ENCODE assay signal across 10 cellular contexts in genomic region chr10:82969405-82969804, GRCh38.
DNase-seq lines count a peak whose midpoint lies in the region; ATAC-seq and TF ChIP-seq lines count a peak whose summit lies in the region.
"Had no signal": no experiment of that assay in that cellular context is flagged by ENCODE, and none has a peak within 500 bp of the region (broad histone marks: within the 10 kb centered on the region; RNA-seq: fewer than 3 reads in every experiment).

No MANE protein-coding gene starts in this region.

- no peak overlapping the region for H3K27ac Mint-ChIP-seq in HFFc6
- no peak overlapping the region for H3K27ac Mint-ChIP-seq in activated CD4-positive, alpha-beta memory T cell treated with anti-CD3 and anti-CD28 coated beads, Interleukin-2, amount 10 ng/mL, durations not matched to agents 7 days and 5 days
- H3K27ac Mint-ChIP-seq: naive thymus-derived CD8-positive, alpha-beta T cell had no signal

- ATAC-seq in left lobe of liver: peak; percentile 52
- ATAC-seq in HG03175 (IDR thresholded peaks at IDR 0.05; ENCODE audit: unreplicated experiment): no peak
- ATAC-seq: naive thymus-derived CD8-positive, alpha-beta T cell had no signal

- H3K27me3 ChIP-seq in BJ (ENCODE audit: control insufficient read depth, insufficient read depth, low read length): no peaks in the 10 kb centered on the region
- H3K27me3 ChIP-seq in ascending aorta: no peaks in the 10 kb centered on the region

- H3K4me3 ChIP-seq in BJ (ENCODE audit: low read depth, low read length): no peak overlapping the region
- no peak overlapping the region for H3K4me3 ChIP-seq in ascending aorta

- POLR2A ChIA-PET in BJ (lab: Charles Lee): no interaction called here
- POLR2A ChIA-PET in activated CD4-positive, alpha-beta memory T cell treated with anti-CD3 and anti-CD28 coated beads, Interleukin-2, amount 10 ng/mL, durations not matched to agents 7 days and 5 days (lab: Charles Lee): no interaction called here

- no peaks in the 10 kb centered on the region for H3K27me3 Mint-ChIP-seq in HFFc6 (ENCODE audit: insufficient read depth)
- H3K27me3 Mint-ChIP-seq in activated CD4-positive, alpha-beta memory T cell treated with anti-CD3 and anti-CD28 coated beads, Interleukin-2, amount 10 ng/mL, durations not matched to agents 7 days and 5 days: no peaks in the 10 kb centered on the region
- H3K27me3 Mint-ChIP-seq: naive thymus-derived CD8-positive, alpha-beta T cell had no signal

- no peaks in the 10 kb centered on the region for H3K4me1 ChIP-seq in ascending aorta

- no peaks in the 10 kb centered on the region for H3K9me3 ChIP-seq in ascending aorta

- H3K9me3 Mint-ChIP-seq in HFFc6: no peaks in the 10 kb centered on the region
- no peaks in the 10 kb centered on the region for H3K9me3 Mint-ChIP-seq in activated CD4-positive, alpha-beta memory T cell treated with anti-CD3 and anti-CD28 coated beads, Interleukin-2, amount 10 ng/mL, durations not matched to agents 7 days and 5 days

- intact Hi-C loops in ascending aorta (cut with DNase I): no loop called here

- TF ChIP-seq CTCF in BJ (IDR thresholded peaks at IDR 0.05; ENCODE audit: insufficient read depth, low read depth, low read length) (peak; percentile 41), HFFc6 (IDR thresholded peaks at IDR 0.05) (peak; percentile 80), ascending aorta (IDR thresholded peaks at IDR 0.05) (peak in 2 of 3 experiments; percentile 9 to 31)

- no peak overlapping the region for H3K27ac ChIP-seq in ascending aorta

- no peaks in the 10 kb centered on the region for H3K36me3 Mint-ChIP-seq in HFFc6 (ENCODE audit: low read depth)
- no peaks in the 10 kb centered on the region for H3K36me3 Mint-ChIP-seq in activated CD4-positive, alpha-beta memory T cell treated with anti-CD3 and anti-CD28 coated beads, Interleukin-2, amount 10 ng/mL, durations not matched to agents 7 days and 5 days (ENCODE audit: low read depth)
- H3K36me3 Mint-ChIP-seq: naive thymus-derived CD8-positive, alpha-beta T cell had no signal

- CTCF ChIA-PET in BJ (lab: Yijun Ruan, JAX): interaction anchor here (0.6 to 2.9 kb wide), 16 partner anchors 10 to 903 kb away, joined by 3 to 15 read pairs (median 7); no protein-coding TSS in a partner anchor
- CTCF ChIA-PET in activated CD4-positive, alpha-beta memory T cell treated with anti-CD3 and anti-CD28 coated beads, Interleukin-2, amount 10 ng/mL, durations not matched to agents 7 days and 5 days (lab: Charles Lee): no interaction called here

- no peaks in the 10 kb centered on the region for H3K4me1 Mint-ChIP-seq in HFFc6 (ENCODE audit: low read depth)
- H3K4me1 Mint-ChIP-seq in activated CD4-positive, alpha-beta memory T cell treated with anti-CD3 and anti-CD28 coated beads, Interleukin-2, amount 10 ng/mL, durations not matched to agents 7 days and 5 days: no peaks in the 10 kb centered on the region
- H3K4me1 Mint-ChIP-seq: naive thymus-derived CD8-positive, alpha-beta T cell had no signal

- no peaks in the 10 kb centered on the region for H3K36me3 ChIP-seq in BJ (ENCODE audit: control insufficient read depth, insufficient read depth, low read length)
- no peaks in the 10 kb centered on the region for H3K36me3 ChIP-seq in ascending aorta

- DNase-seq in BJ (ENCODE audit: low read depth): no peak
- peak; percentile 67 for DNase-seq in HFFc6
- DNase-seq in ascending aorta (ENCODE audit: low spot score in 2 of 2): no peak
- DNase-seq in left lobe of liver (ENCODE audit: low spot score): no peak
- no peak for DNase-seq in anterior cingulate cortex (lab: John Stamatoyannopoulos, UW)
- DNase-seq in NCI-H146 treated with DMSO at 0.1 percent for 48 hours (lab: John Stamatoyannopoulos, UW; ENCODE audit: unreplicated experiment): no peak
- no peak for DNase-seq in activated CD4-positive, alpha-beta memory T cell treated with anti-CD3 and anti-CD28 coated beads, Interleukin-2, amount 10 ng/mL, durations not matched to agents 7 days and 5 days
- DNase-seq: activated CD4-positive, alpha-beta T cell treated with anti-CD3 and anti-CD28 coated beads, Interleukin-2, amount 50 U/mL, for 1 hour; naive thymus-derived CD8-positive, alpha-beta T cell had no signal

- no peak overlapping the region for H3K4me3 Mint-ChIP-seq in HFFc6
- no peak overlapping the region for H3K4me3 Mint-ChIP-seq in activated CD4-positive, alpha-beta memory T cell treated with anti-CD3 and anti-CD28 coated beads, Interleukin-2, amount 10 ng/mL, durations not matched to agents 7 days and 5 days
- H3K4me3 Mint-ChIP-seq: naive thymus-derived CD8-positive, alpha-beta T cell had no signal

Comparison
In these comparisons a context has a peak if more than half of its experiments do, and no peak if none do; other contexts are left out.
1. CTCF ChIP-seq: peak in every context shown above with its lines; median percentile 80 in HFFc6; 41 in BJ; 20 in ascending aorta.